In the genomic region with DNA sequence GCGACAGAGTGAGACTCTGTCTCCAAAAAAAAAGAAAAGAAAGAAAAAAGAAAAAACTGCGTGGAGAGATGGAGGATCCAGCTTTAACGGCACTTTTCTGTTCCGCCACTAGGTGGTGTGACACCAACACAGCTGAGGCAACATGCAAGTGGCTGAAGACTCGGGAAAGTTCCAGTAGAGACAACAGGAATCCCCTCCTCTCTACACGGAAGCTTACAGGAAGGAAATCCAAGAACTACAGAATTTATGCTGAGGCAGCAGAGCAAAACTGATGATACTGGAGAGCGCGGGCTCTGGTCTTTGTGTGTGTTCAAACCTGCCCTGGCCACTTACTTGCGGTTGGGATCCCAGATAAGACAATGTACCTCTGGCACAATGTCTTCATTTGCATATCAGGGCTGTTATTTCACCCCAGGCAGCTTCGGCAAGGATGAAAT, we compare ENCODE assay signal across 8 cellular contexts.
A peak's percentile ranks its signal among the peaks of the same experiment; 100 is the strongest.
DNase-seq lines count a peak whose midpoint lies in the region; ATAC-seq and TF ChIP-seq lines count a peak whose summit lies in the region.

No MANE protein-coding gene starts in this region.

- H3K27ac ChIP-seq in brain microvascular endothelial cell, result no peak overlapping the region

- DNase-seq in NCI-H524 (lab: John Stamatoyannopoulos, UW) (peak; percentile 17 to 48), NCI-H524 treated with DMSO at 0.1 percent for 48 hours (lab: John Stamatoyannopoulos, UW) (no peak), NCI-H1092 treated with DMSO at 0.1 percent for 48 hours (lab: John Stamatoyannopoulos, UW) (peak; percentile 26), T1000 (lab: John Stamatoyannopoulos, UW) (peak; percentile 40), brain microvascular endothelial cell (peak; percentile 72), hippocampal formation (lab: John Stamatoyannopoulos, UW) (peak; percentile 57 to 60), retina (peak; percentile 65)

- no peak for ATAC-seq in HG02571 (IDR thresholded peaks at IDR 0.05; ENCODE audit: unreplicated experiment)

- peaks cover 5% of the 10 kb centered on the region for H3K36me3 ChIP-seq in brain microvascular endothelial cell (replicated peaks)

- in situ Hi-C loops in brain microvascular endothelial cell (cut with HindIII; ENCODE audit: low pct_ligation_motif_present, low sequenced_read_pairs), result no loop called here

- no peaks in the 10 kb centered on the region for H3K27me3 ChIP-seq in brain microvascular endothelial cell (replicated peaks)

- no peak overlapping the region for H3K4me3 ChIP-seq in brain microvascular endothelial cell (ENCODE audit: low read depth, low read length)

- peak; percentile 88 for TF ChIP-seq CTCF in brain microvascular endothelial cell (IDR thresholded peaks at IDR 0.05; ENCODE audit: low read depth, low read length, missing control alignments)
